Comparison of ENCODE assay signal across 20 cellular contexts in genomic region chr18:70400473-70400872, GRCh38.
DNase-seq lines count a peak whose midpoint lies in the region; ATAC-seq and TF ChIP-seq lines count a peak whose summit lies in the region.
"Had no signal": no experiment of that assay in that cellular context is flagged by ENCODE, and none has a peak within 500 bp of the region (broad histone marks: within the 10 kb centered on the region; RNA-seq: fewer than 3 reads in every experiment).

No MANE protein-coding gene starts in this region.

- H3K4me1 Mint-ChIP-seq in stimulated activated memory B cell treated with anti-CD40 and anti-IgM and Interleukin-4, amounts not matched to agents 10 μg/mL and 1 μg/mL and 100 μg/mL, for 72 hours, result no peaks in the 10 kb centered on the region
- no peaks in the 10 kb centered on the region for H3K4me1 Mint-ChIP-seq in stimulated activated effector memory CD8-positive, alpha-beta T cell treated with anti-CD3 and anti-CD28 coated beads, Interleukin-12 subunit alpha, Interleukin-12 subunit beta, amount 100 ng/mL, for 72 hours
- H3K4me1 Mint-ChIP-seq: B cell had no signal

- H3K27me3 ChIP-seq in heart left ventricle, result no peaks in the 10 kb centered on the region
- H3K27me3 ChIP-seq: BLaER1 treated with 17β-estradiol and CSF1 and Interleukin-3, amounts not matched to agents 10 nM and 100 nM had no signal

- no peaks in the 10 kb centered on the region for H3K9me3 Mint-ChIP-seq in stimulated activated memory B cell treated with anti-CD40 and anti-IgM and Interleukin-4, amounts not matched to agents 10 μg/mL and 1 μg/mL and 100 μg/mL, for 72 hours
- H3K9me3 Mint-ChIP-seq in stimulated activated effector memory CD8-positive, alpha-beta T cell treated with anti-CD3 and anti-CD28 coated beads, Interleukin-12 subunit alpha, Interleukin-12 subunit beta, amount 100 ng/mL, for 72 hours, result no peaks in the 10 kb centered on the region
- H3K9me3 Mint-ChIP-seq: CD8-positive, alpha-beta T cell had no signal

- peaks cover 0 to 5% (median 0%) of the 10 kb centered on the region in 12 donors for H3K4me1 ChIP-seq in heart left ventricle
- H3K4me1 ChIP-seq: HAP-1 had no signal

- H3K9me3 ChIP-seq in heart left ventricle, result no peaks in the 10 kb centered on the region
- H3K9me3 ChIP-seq: HAP-1 had no signal

- peak; percentile 32 to 88 (median 72) for ATAC-seq in heart left ventricle
- ATAC-seq in left cardiac atrium, result peak; percentile 38 to 73
- peak; percentile 4 for ATAC-seq in stimulated activated memory B cell treated with anti-CD40 and anti-IgM and Interleukin-4, amounts not matched to agents 10 μg/mL and 1 μg/mL and 100 μg/mL, for 72 hours
- ATAC-seq in stimulated activated effector memory CD8-positive, alpha-beta T cell treated with anti-CD3 and anti-CD28 coated beads, Interleukin-12 subunit alpha, Interleukin-12 subunit beta, amount 100 ng/mL, for 72 hours, result no peak
- ATAC-seq: CD8-positive, alpha-beta T cell; GM12878 had no signal

- no peak for TF ChIP-seq CTCF in heart left ventricle (IDR thresholded peaks at IDR 0.05)

- intact Hi-C loops in heart left ventricle (cut with DNase I), result no loop called here
- intact Hi-C loops in cardiac septum (cut with DNase I), result no loop called here
- intact Hi-C loops in left cardiac atrium (cut with DNase I), result no loop called here

- H3K27me3 Mint-ChIP-seq in stimulated activated memory B cell treated with anti-CD40 and anti-IgM and Interleukin-4, amounts not matched to agents 10 μg/mL and 1 μg/mL and 100 μg/mL, for 72 hours, result no peaks in the 10 kb centered on the region
- H3K27me3 Mint-ChIP-seq: B cell had no signal

- no peaks in the 10 kb centered on the region for H3K36me3 Mint-ChIP-seq in stimulated activated memory B cell treated with anti-CD40 and anti-IgM and Interleukin-4, amounts not matched to agents 10 μg/mL and 1 μg/mL and 100 μg/mL, for 72 hours
- no peaks in the 10 kb centered on the region for H3K36me3 Mint-ChIP-seq in stimulated activated effector memory CD8-positive, alpha-beta T cell treated with anti-CD3 and anti-CD28 coated beads, Interleukin-12 subunit alpha, Interleukin-12 subunit beta, amount 100 ng/mL, for 72 hours
- H3K36me3 Mint-ChIP-seq: CD8-positive, alpha-beta T cell had no signal

- H3K4me3 ChIP-seq in heart left ventricle, result no peak overlapping the region
- H3K4me3 ChIP-seq: BLaER1 treated with 17β-estradiol and CSF1 and Interleukin-3, amounts not matched to agents 10 nM and 100 nM; GM12878; GM23248; HAP-1 had no signal

- H3K4me3 Mint-ChIP-seq in stimulated activated memory B cell treated with anti-CD40 and anti-IgM and Interleukin-4, amounts not matched to agents 10 μg/mL and 1 μg/mL and 100 μg/mL, for 72 hours, result no peak overlapping the region
- H3K4me3 Mint-ChIP-seq in stimulated activated effector memory CD8-positive, alpha-beta T cell treated with anti-CD3 and anti-CD28 coated beads, Interleukin-12 subunit alpha, Interleukin-12 subunit beta, amount 100 ng/mL, for 72 hours, result no peak overlapping the region
- H3K4me3 Mint-ChIP-seq: B cell; CD8-positive, alpha-beta T cell had no signal

- H3K27ac ChIP-seq in heart left ventricle, result peak overlapping the region in 3 of 12 donors; percentile 9 to 36 (median 10)
- H3K27ac ChIP-seq: BLaER1 treated with 17β-estradiol and CSF1 and Interleukin-3, amounts not matched to agents 10 nM and 100 nM; GM23248; HL-60 had no signal

- DNase-seq in heart left ventricle (no peak), cardiac septum (ENCODE audit: low spot score) (no peak), NCI-H82 treated with DMSO at 0.1 percent for 48 hours (lab: John Stamatoyannopoulos, UW; ENCODE audit: unreplicated experiment) (peak; percentile 68), left cardiac atrium (no peak), NCI-H2107 treated with DMSO at 0.1 percent for 48 hours (lab: John Stamatoyannopoulos, UW; ENCODE audit: unreplicated experiment) (no peak), NCI-H128 (lab: John Stamatoyannopoulos, UW; ENCODE audit: unreplicated experiment) (no peak)
- DNase-seq in stimulated activated effector memory CD8-positive, alpha-beta T cell treated with anti-CD3 and anti-CD28 coated beads, Interleukin-12 subunit alpha, Interleukin-12 subunit beta, amount 100 ng/mL, for 72 hours (ENCODE audit: low spot score in 2 of 2), result no peak
- DNase-seq: Calu3; CD8-positive, alpha-beta T cell; DMS 273 treated with DMSO at 0.1 percent for 48 hours; DMS53; DND-41; EL; GM23248 had no signal

- H3K27ac Mint-ChIP-seq in stimulated activated memory B cell treated with anti-CD40 and anti-IgM and Interleukin-4, amounts not matched to agents 10 μg/mL and 1 μg/mL and 100 μg/mL, for 72 hours, result no peak overlapping the region
- no peak overlapping the region for H3K27ac Mint-ChIP-seq in stimulated activated effector memory CD8-positive, alpha-beta T cell treated with anti-CD3 and anti-CD28 coated beads, Interleukin-12 subunit alpha, Interleukin-12 subunit beta, amount 100 ng/mL, for 72 hours
- H3K27ac Mint-ChIP-seq: B cell; CD8-positive, alpha-beta T cell had no signal

- no peak for TF ChIP-seq POLR2A in heart left ventricle (IDR thresholded peaks at IDR 0.05)

- no peaks in the 10 kb centered on the region for H3K36me3 ChIP-seq in heart left ventricle
- H3K36me3 ChIP-seq: BLaER1 treated with 17β-estradiol and CSF1 and Interleukin-3, amounts not matched to agents 10 nM and 100 nM; HAP-1 had no signal

- WGBS in heart left ventricle, 4 donors, result 46 to 55% (median 49%) methylated on average over 6 of the region's 6 CpGs
